11 cellular contexts compared by ENCODE assay signal in the genomic region with DNA sequence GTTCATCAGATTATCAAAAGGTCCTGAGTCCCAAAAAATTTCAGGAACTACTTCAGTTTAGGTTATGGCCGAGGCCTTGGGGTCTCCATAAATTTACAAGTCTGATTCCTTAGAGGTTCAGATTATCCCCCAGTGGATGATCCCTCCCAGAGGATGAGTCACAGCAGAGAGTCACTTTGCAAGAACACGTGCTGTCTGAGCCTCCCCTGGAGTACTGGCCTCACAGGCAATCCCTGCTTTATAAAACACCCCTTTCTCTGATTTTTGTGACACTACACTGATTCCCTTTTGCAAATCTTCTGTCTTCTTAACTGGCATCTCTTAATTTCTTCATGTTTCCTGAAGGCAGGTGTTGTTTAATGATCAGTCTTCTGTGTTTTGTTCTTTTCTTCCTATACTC. TPM values are rescaled to one million over a fixed set of nuclear protein-coding genes. Genes with fewer than 3 reads are reported as not detected.
DNase-seq lines count a peak whose midpoint lies in the region; ATAC-seq lines count a peak whose summit lies in the region.
"Had no signal": no experiment of that assay in that cellular context is flagged by ENCODE, and none has a peak within 500 bp of the region (broad histone marks: within the 10 kb centered on the region; RNA-seq: fewer than 3 reads in every experiment).

No MANE protein-coding gene starts in this region.

- peak; percentile 69 for DNase-seq in AG20443 (ENCODE audit: low spot score)
- peak; percentile 68 for DNase-seq in LHCN-M2 (ENCODE audit: low read depth)
- peak; percentile 21 for DNase-seq in amniotic stem cell (lab: John Stamatoyannopoulos, UW)
- DNase-seq in iPS-NIHi11 (ENCODE audit: low spot score) = peak; percentile 13
- no peak for DNase-seq in DMS79 (lab: John Stamatoyannopoulos, UW)
- no peak for DNase-seq in stimulated activated CD8-positive, alpha-beta memory T cell treated with anti-CD3 and anti-CD28 coated beads, Interleukin-4, amount 100 ng/mL, for 48 hours
- DNase-seq: NCI-H1048, ovary, RPMI8226 had no signal

- ATAC-seq in GM21737 (IDR thresholded peaks at IDR 0.05; ENCODE audit: unreplicated experiment) = no peak
- ATAC-seq in GM18868 (IDR thresholded peaks at IDR 0.05; ENCODE audit: unreplicated experiment) = no peak

RNA-seq across cellular contexts. Expression of a gene that starts 45.3 kb away (rescaled TPM):
- total RNA-seq in LHCN-M2 (2014; rRNA removed) = 11.2 and 18.5 TPM in 2 replicates
- polyA plus RNA-seq in LHCN-M2 (2012) = 10.8 TPM

Comparison
In these comparisons a context has a peak if more than half of its experiments do, and no peak if none do; other contexts are left out.
1. DNase-seq: peak in AG20443 (single experiment), LHCN-M2 (single experiment), amniotic stem cell (single experiment) and iPS-NIHi11 (single experiment); none in DMS79 (single experiment) and stimulated activated CD8-positive, alpha-beta memory T cell treated with anti-CD3 and anti-CD28 coated beads, Interleukin-4, amount 100 ng/mL, for 48 hours (single experiment).